ENCODE assay signal across 8 cellular contexts in the genomic region with DNA sequence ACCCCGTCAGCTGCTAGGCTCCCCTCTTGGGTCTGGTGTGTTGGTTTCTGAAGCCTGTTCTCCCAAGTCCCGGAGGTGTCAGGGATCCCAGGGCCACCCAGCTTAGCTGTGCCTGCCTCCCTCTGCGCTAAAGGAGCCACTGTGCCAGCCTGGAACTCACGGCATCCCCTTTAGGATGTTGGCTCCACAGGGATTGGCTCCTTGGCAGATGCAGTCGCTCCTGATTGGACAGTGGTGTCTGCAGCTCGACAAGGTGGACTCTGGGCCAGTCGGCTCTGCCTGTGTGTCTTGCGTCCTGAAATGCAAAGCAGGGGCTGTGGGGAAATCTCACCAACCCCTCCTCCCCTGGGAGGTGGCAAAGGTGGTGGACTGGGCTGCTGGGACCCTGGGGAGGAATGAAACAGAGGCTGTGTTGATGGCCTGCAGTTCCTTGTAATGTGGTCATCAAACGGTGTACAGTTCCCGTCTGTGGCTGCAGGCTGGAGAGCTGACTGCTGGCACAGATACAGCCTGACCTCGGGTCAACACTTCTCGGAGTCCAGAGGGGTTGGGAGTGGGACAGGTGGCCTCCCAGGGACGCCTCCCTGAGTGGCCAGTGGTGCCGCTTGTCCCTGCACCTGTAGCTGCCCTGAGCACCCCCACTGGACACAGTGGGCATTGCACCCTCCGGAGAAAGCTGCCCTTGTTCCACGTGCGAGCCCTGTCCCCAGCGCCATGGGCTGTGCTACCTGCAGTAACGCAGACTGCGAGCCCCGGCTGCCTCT. TPM values are rescaled to one million over a fixed set of nuclear protein-coding genes. Genes with fewer than 3 reads are reported as not detected.
A peak's percentile ranks its signal among the peaks of the same experiment; 100 is the strongest.
DNase-seq lines count a peak whose midpoint lies in the region; ATAC-seq, FAIRE-seq and TF ChIP-seq lines count a peak whose summit lies in the region.

No MANE protein-coding gene starts in this region.

- intact Hi-C loops in HepG2 (cut with micrococcal nuclease; ENCODE audit: unreplicated experiment) (no loop called here), testis (cut with DNase I; ENCODE audit: low total_unique reads) (no loop called here)

- CTCF ChIA-PET in HEK293 (lab: Yijun Ruan, JAX): interaction anchor here (0.6 to 2.5 kb wide), 21 partner anchors 9 to 365 kb away, joined by 3 to 9 read pairs (median 4); no protein-coding TSS in a partner anchor
- CTCF ChIA-PET in HepG2 (lab: Yijun Ruan, JAX; ENCODE audit: low intra/inter-chr PET ratio, low total read pairs): no interaction called here

- POLR2A ChIA-PET in HEK293 (lab: Yijun Ruan, JAX) (interaction anchor here (0.6 to 1.3 kb wide), 2 partner anchors 201 to 355 kb away, joined by 3 to 4 read pairs; partner anchors contain the start of gene ICMT), HepG2 (lab: Yijun Ruan, JAX) (interaction anchor here (1.1 to 1.4 kb wide), 2 partner anchors 8 to 31 kb away, joined by 3 to 8 read pairs; no protein-coding TSS in a partner anchor)

- H3K27ac ChIP-seq in HEK293 (ENCODE audit: extremely low read depth, low read depth, low read length) (no peak overlapping the region), HepG2 (ENCODE audit: extremely low read length, insufficient read depth, low read length) (no peak overlapping the region), testis (no peak overlapping the region)

- no peak for FAIRE-seq in HepG2 (lab: Jason Lieb, UNC)

- H3K9ac ChIP-seq in HepG2 (ENCODE audit: insufficient read depth, low read depth, low read length): no peak overlapping the region

- no peak for TF ChIP-seq EP300 in HepG2 (IDR thresholded peaks at IDR 0.05; ENCODE audit: low read depth in 2 of 2, low read length in 2 of 2)
- TF ChIP-seq EP300 in HepG2 (CRISPR knock-in tag; IDR thresholded peaks at IDR 0.05; ENCODE audit: borderline replicate concordance): no peak

- no peaks in the 10 kb centered on the region for H3K27me3 Mint-ChIP-seq in T-helper 17 cell

- H3K79me2 ChIP-seq in HepG2 (ENCODE audit: insufficient read depth, low read length): no peaks in the 10 kb centered on the region

- H4K20me1 ChIP-seq in HepG2 (ENCODE audit: insufficient read depth, low read length): no peaks in the 10 kb centered on the region

- peak; percentile 61; the same call in 1 of the 2 replicates for TF ChIP-seq RAD21 in HepG2 (CRISPR knock-in tag; IDR thresholded peaks at IDR 0.05)

- H3K27ac Mint-ChIP-seq in T-helper 17 cell: peak overlapping the region; percentile 88

- TF ChIP-seq POLR2A in HepG2 (IDR thresholded peaks at IDR 0.05; ENCODE audit: insufficient read depth in 1 of 2, low read depth in 2 of 2, low read length in 2 of 2): no peak
- TF ChIP-seq POLR2A in testis (IDR thresholded peaks at IDR 0.05): no peak

- TF ChIP-seq CTCF in AG09309 (IDR thresholded peaks at IDR 0.05; ENCODE audit: control insufficient read depth, insufficient read depth, low read depth, low read length, missing control alignments) (peak; percentile 70), HEK293 (tag by site-specific recombination; IDR thresholded peaks at IDR 0.05) (peak; percentile 93), HepG2 (CRISPR knock-in tag; IDR thresholded peaks at IDR 0.05) (peak; percentile 76), testis (IDR thresholded peaks at IDR 0.05) (peak in 2 of 3 experiments; percentile 59 to 66)

- H3K36me3 ChIP-seq in HEK293 (ENCODE audit: control insufficient read depth in 2 of 2, insufficient read depth in 1 of 2, low read length in 2 of 2) (no peaks in the 10 kb centered on the region), HepG2 (replicated peaks in 1 of 2; ENCODE audit: control insufficient read depth in 1 of 2, insufficient read depth in 2 of 2, low read length in 2 of 2) (no peaks in the 10 kb centered on the region), testis (ENCODE audit: low read depth, missing control alignments) (no peaks in the 10 kb centered on the region)

- H3K4me3 ChIP-seq in AG09309 (ENCODE audit: control insufficient read depth, low read depth, low read length) (no peak overlapping the region), HEK293 (ENCODE audit: low read depth, low read length) (no peak overlapping the region), HepG2 (replicated peaks in 1 of 3; ENCODE audit: insufficient read depth in 1 of 3, low read depth in 2 of 3, low read length in 3 of 3) (no peak overlapping the region; a peak in 1 of 6 replicates), testis (no peak overlapping the region)

- DNase-seq in AG09309 (ENCODE audit: low read depth) (no peak), T-helper 17 cell (peak in 2 of 3 donors; percentile 24 to 32), cerebellar nuclear complex (lab: John Stamatoyannopoulos, UW) (peak; percentile 32 to 60), HepG2 (ENCODE audit: low spot score) (peak; percentile 49), testis (peak; percentile 64)

- peaks cover 13% of the 10 kb centered on the region for H3K36me3 Mint-ChIP-seq in T-helper 17 cell (ENCODE audit: low read depth)

- no TSS peak for BruUV-seq in HepG2 (replicated peaks; lab: Mats Ljungman, UMichigan)

- peak overlapping the region; percentile 53 for H3K4me2 ChIP-seq in HepG2 (ENCODE audit: low read depth, low read length)

- H3K4me3 Mint-ChIP-seq in T-helper 17 cell: no peak overlapping the region

- H3K27me3 ChIP-seq in HepG2 (ENCODE audit: control insufficient read depth in 1 of 2, insufficient read depth in 2 of 2, low read length in 2 of 2): no peaks in the 10 kb centered on the region
- H3K27me3 ChIP-seq in testis: no peaks in the 10 kb centered on the region

- 37% methylated on average over 11 of the region's 21 CpGs for WGBS in HepG2 (ENCODE audit: low lambda C conversion rate)
- 40 to 55% methylated on average over 6 to 21 of the region's 21 CpGs for WGBS in testis, 2 donors

- ATAC-seq in T-helper 17 cell (peak; percentile 74), HepG2 (peak; percentile 94), HG02623 (IDR thresholded peaks at IDR 0.05; ENCODE audit: unreplicated experiment) (no peak), GM21529 (IDR thresholded peaks at IDR 0.05; ENCODE audit: unreplicated experiment) (no peak)

- no peak overlapping the region for H2AFZ ChIP-seq in HepG2 (ENCODE audit: low read length)

- peaks cover 2% of the 10 kb centered on the region for H3K4me1 ChIP-seq in HEK293 (ENCODE audit: control insufficient read depth, insufficient read depth, low read length)
- H3K4me1 ChIP-seq in HepG2 (ENCODE audit: insufficient read depth, low read length): peaks cover 16% of the 10 kb centered on the region
- H3K4me1 ChIP-seq in testis: peaks cover 5% of the 10 kb centered on the region

- peaks cover 62% of the 10 kb centered on the region for H3K4me1 Mint-ChIP-seq in T-helper 17 cell

- H3K9me3 ChIP-seq in HEK293 (ENCODE audit: control insufficient read depth, insufficient read depth, low read depth, low read length): no peaks in the 10 kb centered on the region
- H3K9me3 ChIP-seq in T-helper 17 cell (ENCODE audit: control insufficient read depth, low read length, poor library complexity, severe bottlenecking): no peaks in the 10 kb centered on the region
- no peaks in the 10 kb centered on the region for H3K9me3 ChIP-seq in HepG2 (ENCODE audit: low read length)
- no peaks in the 10 kb centered on the region for H3K9me3 ChIP-seq in testis

- in situ Hi-C loops in HepG2 (cut with HindIII; ENCODE audit: extremely low pct_ligation_motif_present, low pct_unique_long_range_greater_than_20kb): no loop called here

RNA-seq across cellular contexts. Expression of gene KCNAB2, which starts 11.5 kb away (rescaled TPM):
- 100 to 1,000 TPM; 203 to 207 TPM for total RNA-seq in T-helper 17 cell
- 6.2 and 6.9 TPM in 2 replicates for total RNA-seq in HepG2 (2016; rRNA removed; fragmentation: Illumina TruSeq; extraction: Trizol)
- total RNA-seq in HepG2 (2016; cell fraction: cytosol; rRNA removed; fragmentation: Illumina TruSeq; extraction: Trizol; ENCODE audit: low read depth): 2.4 and 4.5 TPM in 2 replicates
- 5.5 and 6.9 TPM in 2 replicates for total RNA-seq in HepG2 (2016; cell fraction: insoluble cytoplasmic fraction; rRNA removed; fragmentation: Illumina TruSeq; extraction: Trizol)
- 5.4 and 6.7 TPM in 2 replicates for total RNA-seq in HepG2 (2016; cell fraction: membrane; rRNA removed; fragmentation: Illumina TruSeq; extraction: Trizol)
- total RNA-seq in HepG2 (2016; cell fraction: nucleus; rRNA removed; fragmentation: Illumina TruSeq; extraction: Trizol): 4.9 and 5.4 TPM in 2 replicates
- polyA plus RNA-seq in HepG2 (2011; rRNA removed): 8.8 and 11.7 TPM in 2 replicates
- polyA plus RNA-seq in HepG2 (2011; cell fraction: cytosol; rRNA removed): 6.5 and 7.2 TPM in 2 replicates
- 30.5 and 35.5 TPM in 2 replicates for polyA plus RNA-seq in HepG2 (2011; cell fraction: nucleus; rRNA removed)
- polyA plus RNA-seq in HepG2 (2012): 6.4 and 8.3 TPM in 2 replicates
- polyA plus RNA-seq in HepG2 (2016; cell fraction: cytosol; fragmentation: Illumina TruSeq; extraction: Trizol; ENCODE audit: low read depth): 3.7 and 4.2 TPM in 2 replicates
- polyA plus RNA-seq in HepG2 (2016; cell fraction: insoluble cytoplasmic fraction; fragmentation: Illumina TruSeq; extraction: Trizol; ENCODE audit: low read depth): 5.7 and 8.4 TPM in 2 replicates
- polyA plus RNA-seq in HepG2 (2016; cell fraction: membrane; fragmentation: Illumina TruSeq; extraction: Trizol; ENCODE audit: low read depth): 4.3 and 4.4 TPM in 2 replicates
- polyA plus RNA-seq in HepG2 (2016; cell fraction: nucleus; fragmentation: Illumina TruSeq; extraction: Trizol; ENCODE audit: insufficient read depth, low read depth): 13.3 and 15.1 TPM in 2 replicates
- 7.0 and 40.0 TPM in 2 replicates for polyA minus RNA-seq in HepG2 (2011; rRNA and poly(A)+ RNA removed; ENCODE audit: low replicate concordance)
- 5.6 and 6.2 TPM in 2 replicates for polyA minus RNA-seq in HepG2 (2011; cell fraction: cytosol; rRNA and poly(A)+ RNA removed)
- 8.2 and 11.2 TPM in 2 replicates for polyA minus RNA-seq in HepG2 (2011; cell fraction: nucleus; rRNA and poly(A)+ RNA removed)
- total RNA-seq in testis: 1 to 10 TPM; 9.0 to 9.3 TPM
- polyA plus RNA-seq in testis (ENCODE audit: insufficient read depth, low read depth, low replicate concordance): 9.8 TPM

RNA-seq across cellular contexts. Expression of gene NPHP4, which starts 41.9 kb away (rescaled TPM):
- 10 to 100 TPM in 1 of 2 donors, 1 to 10 TPM in 1; 9.9 to 14.1 TPM for total RNA-seq in T-helper 17 cell
- 5.7 and 6.8 TPM in 2 replicates for total RNA-seq in HepG2 (2016; rRNA removed; fragmentation: Illumina TruSeq; extraction: Trizol)
- 14.2 and 15.4 TPM in 2 replicates for total RNA-seq in HepG2 (2016; cell fraction: cytosol; rRNA removed; fragmentation: Illumina TruSeq; extraction: Trizol; ENCODE audit: low read depth)
- 4.1 and 7.4 TPM in 2 replicates for total RNA-seq in HepG2 (2016; cell fraction: insoluble cytoplasmic fraction; rRNA removed; fragmentation: Illumina TruSeq; extraction: Trizol)
- total RNA-seq in HepG2 (2016; cell fraction: membrane; rRNA removed; fragmentation: Illumina TruSeq; extraction: Trizol): 8.5 and 9.7 TPM in 2 replicates
- 10.3 and 12.7 TPM in 2 replicates for total RNA-seq in HepG2 (2016; cell fraction: nucleus; rRNA removed; fragmentation: Illumina TruSeq; extraction: Trizol)
- 4.4 and 4.8 TPM in 2 replicates for polyA plus RNA-seq in HepG2 (2011; rRNA removed)
- 1.9 and 3.0 TPM in 2 replicates for polyA plus RNA-seq in HepG2 (2011; cell fraction: cytosol; rRNA removed)
- 40.2 and 52.1 TPM in 2 replicates for polyA plus RNA-seq in HepG2 (2011; cell fraction: nucleus; rRNA removed)
- 4.8 and 5.9 TPM in 2 replicates for polyA plus RNA-seq in HepG2 (2012)
- 0.46 and 0.69 TPM in 2 replicates for polyA plus RNA-seq in HepG2 (2016; cell fraction: cytosol; fragmentation: Illumina TruSeq; extraction: Trizol; ENCODE audit: low read depth)
- 4.0 and 5.3 TPM in 2 replicates for polyA plus RNA-seq in HepG2 (2016; cell fraction: insoluble cytoplasmic fraction; fragmentation: Illumina TruSeq; extraction: Trizol; ENCODE audit: low read depth)
- polyA plus RNA-seq in HepG2 (2016; cell fraction: membrane; fragmentation: Illumina TruSeq; extraction: Trizol; ENCODE audit: low read depth): 1.4 and 1.6 TPM in 2 replicates
- 30.1 and 30.8 TPM in 2 replicates for polyA plus RNA-seq in HepG2 (2016; cell fraction: nucleus; fragmentation: Illumina TruSeq; extraction: Trizol; ENCODE audit: insufficient read depth, low read depth)
- 13.1 TPM in 2 replicates for polyA minus RNA-seq in HepG2 (2011; rRNA and poly(A)+ RNA removed; ENCODE audit: low replicate concordance)
- 4.6 and 4.9 TPM in 2 replicates for polyA minus RNA-seq in HepG2 (2011; cell fraction: cytosol; rRNA and poly(A)+ RNA removed)
- polyA minus RNA-seq in HepG2 (2011; cell fraction: nucleus; rRNA and poly(A)+ RNA removed): 14.7 and 15.8 TPM in 2 replicates
- 10 to 100 TPM; 49.4 to 65.9 TPM for total RNA-seq in testis
- 26.3 TPM for polyA plus RNA-seq in testis (ENCODE audit: insufficient read depth, low read depth, low replicate concordance)

Comparison
In these comparisons a context has a peak if more than half of its experiments do, and no peak if none do; other contexts are left out.
1. ATAC-seq: peak in T-helper 17 cell (single experiment) and HepG2 (single experiment); none in HG02623 (single experiment) and GM21529 (single experiment).
2. RNA of gene KCNAB2, which starts 11.5 kb away (total RNA-seq): 203 to 207 TPM in T-helper 17 cell; 9.0 to 9.3 TPM in testis and 2.4 to 6.9 TPM in HepG2; every median in the first group is over 10 times any median in the second.
3. Peak in every context shown above with its lines, with median percentiles within 50 percentile points of each other: CTCF ChIP-seq.